ENCODE assay signal across 8 cellular contexts in genomic region chr4:145234086-145234694, GRCh38. TPM values are rescaled to one million over a fixed set of nuclear protein-coding genes. Genes with fewer than 3 reads are reported as not detected.
DNase-seq lines count a peak whose midpoint lies in the region; ATAC-seq, FAIRE-seq and TF ChIP-seq lines count a peak whose summit lies in the region.

No MANE protein-coding gene starts in this region.

- DNase-seq in Caco-2 = peak; percentile 52 to 67
- DNase-seq in GM19239 (ENCODE audit: insufficient read length, low spot score) = peak; percentile 16
- DNase-seq in NCI-H748 (lab: John Stamatoyannopoulos, UW; ENCODE audit: unreplicated experiment) = peak; percentile 53
- DNase-seq in activated CD8-positive, alpha-beta memory T cell treated with anti-CD3 and anti-CD28 coated beads for 4 hours (ENCODE audit: low read depth in 2 of 2) = peak; percentile 24 to 44
- DNase-seq in fibroblast of lung (ENCODE audit: low read depth in 2 of 2) = peak; percentile 57 to 77
- DNase-seq in osteoblast (ENCODE audit: insufficient read length, low spot score, missing footprints) = peak; percentile 87
- no peak for DNase-seq in upper lobe of right lung

- H3K27ac Mint-ChIP-seq in Caco-2 (ENCODE audit: unreplicated experiment) = no peak overlapping the region

- no TSS peak for BruUV-seq in Caco-2 (replicated peaks; lab: Mats Ljungman, UMichigan)

- H3K27me3 ChIP-seq in Caco-2 (replicated peaks; ENCODE audit: control insufficient read depth, insufficient read depth, low read length) = no peaks in the 10 kb centered on the region
- no peaks in the 10 kb centered on the region for H3K27me3 ChIP-seq in fibroblast of lung (ENCODE audit: control insufficient read depth, insufficient read depth, low read length)
- H3K27me3 ChIP-seq in osteoblast (ENCODE audit: insufficient read depth, low read length) = no peaks in the 10 kb centered on the region
- H3K27me3 ChIP-seq in upper lobe of right lung = no peaks in the 10 kb centered on the region

- H3K27ac ChIP-seq in fibroblast of lung (ENCODE audit: insufficient read depth, low read length) (no peak overlapping the region), osteoblast (ENCODE audit: low read depth, low read length) (no peak overlapping the region), upper lobe of right lung (no peak overlapping the region)

- peaks cover 6% of the 10 kb centered on the region for H3K27me3 Mint-ChIP-seq in Caco-2 (ENCODE audit: insufficient read depth, unreplicated experiment)

- FAIRE-seq in GM19239 (lab: Jason Lieb, UNC) = peak; percentile 88

- H3K4me3 ChIP-seq in Caco-2 (ENCODE audit: low read depth, low read length) (no peak overlapping the region), fibroblast of lung (replicated peaks in 1 of 4; ENCODE audit: control extremely low read depth in 1 of 4, insufficient read depth in 1 of 4, low read depth in 3 of 4, low read length in 4 of 4) (no peak overlapping the region), osteoblast (ENCODE audit: insufficient read depth, low read length) (no peak overlapping the region), upper lobe of right lung (no peak overlapping the region)

- POLR2A ChIA-PET in Caco-2 (lab: Charles Lee) = interaction anchor here (0.7 kb wide), 1 partner anchor 1292 kb away, joined by 5 read pairs; no protein-coding TSS in a partner anchor

- CTCF ChIA-PET in Caco-2 (lab: Charles Lee) = interaction anchor here (0.6 to 1.2 kb wide), 7 partner anchors 88 to 1025 kb away, joined by 3 to 12 read pairs (median 4); no protein-coding TSS in a partner anchor

- H3K36me3 ChIP-seq in Caco-2 (ENCODE audit: control insufficient read depth, insufficient read depth, low read length) = no peaks in the 10 kb centered on the region
- no peaks in the 10 kb centered on the region for H3K36me3 ChIP-seq in fibroblast of lung (ENCODE audit: control insufficient read depth, insufficient read depth, low read length)
- H3K36me3 ChIP-seq in osteoblast (ENCODE audit: insufficient read depth, low read length) = no peaks in the 10 kb centered on the region
- no peaks in the 10 kb centered on the region for H3K36me3 ChIP-seq in upper lobe of right lung

- H3K9me3 ChIP-seq in Caco-2 (no peaks in the 10 kb centered on the region), fibroblast of lung (ENCODE audit: control insufficient read depth, insufficient read depth, low read depth, low read length) (no peaks in the 10 kb centered on the region), osteoblast (ENCODE audit: low read depth, low read length) (no peaks in the 10 kb centered on the region), upper lobe of right lung (no peaks in the 10 kb centered on the region)

- H3K9ac ChIP-seq in fibroblast of lung (ENCODE audit: insufficient read depth, low read length) = no peak overlapping the region

- TF ChIP-seq CTCF in Caco-2 (IDR thresholded peaks at IDR 0.05; ENCODE audit: insufficient read depth in 1 of 2, low read depth in 1 of 2, low read length in 1 of 2, severe bottlenecking in 1 of 2, unreplicated experiment in 1 of 2) (peak; percentile 73 to 82), fibroblast of lung (conservative IDR thresholded peaks at IDR 0.05 in 1 of 2, IDR thresholded peaks at IDR 0.05 in 1 of 2; ENCODE audit: low read depth in 1 of 2, low read length in 2 of 2) (peak; percentile 91 to 92), osteoblast (IDR thresholded peaks at IDR 0.05; ENCODE audit: extremely low read depth, low read depth, low read length) (peak; percentile 81), upper lobe of right lung (IDR thresholded peaks at IDR 0.05) (peak; percentile 77)

- H3K4me2 ChIP-seq in fibroblast of lung (ENCODE audit: extremely low read depth, insufficient read depth, low read length) (no peak overlapping the region), osteoblast (ENCODE audit: insufficient read depth, low read length) (no peak overlapping the region)

- H3K36me3 Mint-ChIP-seq in Caco-2 (ENCODE audit: insufficient read depth, unreplicated experiment) = no peaks in the 10 kb centered on the region

- H4K20me1 ChIP-seq in fibroblast of lung (ENCODE audit: control insufficient read depth, extremely low read depth, insufficient read depth, low read length) (no peaks in the 10 kb centered on the region), osteoblast (ENCODE audit: insufficient read depth, low read length) (no peaks in the 10 kb centered on the region)

- intact Hi-C loops in Caco-2 (cut with micrococcal nuclease; ENCODE audit: unreplicated experiment) (loop anchor here (1.0 to 5.0 kb wide), 5 partner anchors 77 to 383 kb away; no protein-coding TSS in a partner anchor), upper lobe of right lung (cut with DNase I) (loop anchor here (10.0 kb wide), 1 partner anchor 381 kb away; the partner anchor contains the start of gene MMAA)

- no peaks in the 10 kb centered on the region for H3K4me1 ChIP-seq in Caco-2
- no peaks in the 10 kb centered on the region for H3K4me1 ChIP-seq in fibroblast of lung (ENCODE audit: control insufficient read depth, extremely low read depth, insufficient read depth, low read length)
- H3K4me1 ChIP-seq in osteoblast (ENCODE audit: insufficient read depth, low read length) = peaks cover 25% of the 10 kb centered on the region
- peaks cover 7% of the 10 kb centered on the region for H3K4me1 ChIP-seq in upper lobe of right lung

- H3K9me3 Mint-ChIP-seq in Caco-2 (ENCODE audit: unreplicated experiment) = no peaks in the 10 kb centered on the region

- H2AFZ ChIP-seq in fibroblast of lung (ENCODE audit: low read length) (no peak overlapping the region), osteoblast (ENCODE audit: low read length) (peak overlapping the region; percentile 34)

- H3K4me3 Mint-ChIP-seq in Caco-2 (ENCODE audit: unreplicated experiment) = no peak overlapping the region

- H3K79me2 ChIP-seq in fibroblast of lung (ENCODE audit: control insufficient read depth, insufficient read depth, low read length) (no peaks in the 10 kb centered on the region), osteoblast (ENCODE audit: insufficient read depth, low read length) (no peaks in the 10 kb centered on the region)

- peak; percentile 98 for ATAC-seq in HG03280 (IDR thresholded peaks at IDR 0.05; ENCODE audit: unreplicated experiment)
- ATAC-seq in upper lobe of right lung = peak; percentile 83

- H3K4me1 Mint-ChIP-seq in Caco-2 (ENCODE audit: low read depth, unreplicated experiment) = no peaks in the 10 kb centered on the region

RNA-seq across cellular contexts. Expression of gene OTUD4, which starts 53.8 kb away (rescaled TPM):
- total RNA-seq in Caco-2 (2022) = 32.8 and 34.5 TPM in 2 replicates
- 20.0 and 21.3 TPM in 2 replicates for total RNA-seq in fibroblast of lung
- polyA plus RNA-seq in fibroblast of lung = 25.4 and 25.7 TPM in 2 replicates
- polyA plus RNA-seq in fibroblast of lung (2012) = 12.4 and 14.7 TPM in 2 replicates
- 16.6 and 18.3 TPM in 2 replicates for polyA minus RNA-seq in fibroblast of lung (ENCODE audit: low replicate concordance)
- total RNA-seq in osteoblast = 22.8 and 30.6 TPM in 2 replicates
- 46.3 TPM for total RNA-seq in upper lobe of right lung
